ENCODE assay signal across 21 cellular contexts in the genomic region with DNA sequence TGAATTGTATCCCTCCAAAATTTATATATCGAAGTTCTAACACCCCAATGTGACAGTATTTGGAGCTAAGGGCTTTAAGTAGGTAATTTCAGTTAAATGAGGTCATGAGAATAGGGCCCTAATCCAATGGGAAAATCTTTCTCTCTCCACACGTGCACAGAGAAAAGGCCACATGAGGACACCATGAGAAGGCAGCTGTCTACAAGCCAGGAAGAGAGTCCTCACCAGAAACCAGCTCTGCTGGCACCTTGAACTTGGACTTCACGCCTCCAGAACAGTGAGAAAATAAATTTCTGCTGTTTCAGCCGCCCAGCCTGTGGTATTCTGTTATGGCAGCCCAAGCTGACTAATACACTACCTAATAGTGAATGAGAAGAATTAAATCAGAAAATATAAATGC.
"Had no signal": no experiment of that assay in that cellular context is flagged by ENCODE, and none has a peak within 500 bp of the region (broad histone marks: within the 10 kb centered on the region; RNA-seq: fewer than 3 reads in every experiment).

No MANE protein-coding gene starts in this region.

- DNase-seq: activated CD4-positive, alpha-beta memory T cell treated with anti-CD3 and anti-CD28 coated beads, Interleukin-2, amount 10 ng/mL, durations not matched to agents 7 days and 5 days; activated CD4-positive, alpha-beta T cell treated with anti-CD3 and anti-CD28 coated beads, Interleukin-2, amount 10 ng/mL, durations not matched to agents 24 days and 14 days; activated CD8-positive, alpha-beta memory T cell treated with anti-CD3 and anti-CD28 coated beads, Interleukin-2, amount 50 U/mL, for 48 hours; activated gamma-delta T cell; activated naive CD4-positive, alpha-beta T cell treated with anti-CD3 and anti-CD28 coated beads, Interleukin-2, amount 10 ng/mL, durations not matched to agents 7 days and 5 days; activated T-cell treated with anti-CD3 and anti-CD28 coated beads, Interleukin-2, amount 50 U/mL, for 24 hours; amniotic stem cell; caudate nucleus; cortex of kidney; effector memory CD8-positive, alpha-beta T cell; erythroblast; foreskin fibroblast; heart right ventricle; naive B cell; psoas muscle; spleen; stimulated activated naive CD4-positive, alpha-beta T cell had no signal

- H3K27ac ChIP-seq: heart right ventricle, parathyroid adenoma, psoas muscle, spleen, tibial nerve, VCaP had no signal

- FAIRE-seq: astrocyte had no signal

- H3K4me1 ChIP-seq: parathyroid adenoma had no signal

- H3K4me3 ChIP-seq: heart right ventricle, psoas muscle, spleen, tibial nerve had no signal

- H3K36me3 ChIP-seq: heart right ventricle, spleen, tibial nerve had no signal

- H3K27me3 ChIP-seq: heart right ventricle, tibial nerve had no signal

- H3K9me3 ChIP-seq: heart right ventricle, psoas muscle, spleen, tibial nerve had no signal
